Comparison of ENCODE assay signal across 1 cellular context in the genomic region with DNA sequence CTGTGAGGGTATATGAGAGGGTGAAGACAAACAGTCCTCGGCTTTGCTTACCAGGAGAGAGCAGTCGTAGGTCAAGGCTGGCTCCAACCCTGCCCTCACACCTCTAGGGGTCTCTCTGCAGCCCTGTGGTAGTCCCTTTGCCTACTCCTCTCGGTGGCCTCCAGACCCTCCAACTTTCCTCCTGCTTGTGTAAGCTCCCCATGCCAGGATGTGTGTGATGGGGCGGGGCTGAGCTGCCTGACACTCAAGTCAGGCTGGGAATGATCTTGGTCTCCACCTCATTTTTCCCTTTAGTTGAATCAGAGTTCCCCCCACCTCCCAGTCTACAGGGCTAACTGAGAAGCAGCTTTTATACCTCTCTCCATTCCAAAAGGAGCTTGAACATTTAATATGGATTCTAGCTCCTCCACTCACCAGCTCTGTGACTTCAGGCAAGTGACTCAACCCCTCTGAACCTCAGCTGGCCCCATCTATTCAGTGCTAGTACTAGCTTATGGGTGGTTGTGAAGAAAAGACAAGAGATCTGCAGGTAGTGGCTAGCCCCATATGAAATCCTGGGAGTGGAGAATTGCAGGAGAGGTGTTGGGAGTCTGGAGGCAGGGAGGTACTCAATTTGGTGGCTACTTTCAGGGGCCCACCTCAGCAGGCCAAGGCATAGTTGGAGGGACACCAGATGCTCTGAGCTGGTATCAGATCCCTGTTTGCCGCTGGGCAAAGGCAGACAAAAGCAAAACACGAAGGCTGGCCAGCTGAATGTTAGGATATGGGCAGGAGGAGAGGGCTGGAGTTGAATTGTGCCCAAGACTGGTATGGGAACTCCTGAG.
TF ChIP-seq lines count a peak whose summit lies in the region.

No MANE protein-coding gene starts in this region.

TF ChIP-seq in endothelial cell of umbilical vein, 7 proteins besides CTCF, POLR2A, EP300 and RAD21:
- no peak for TF ChIP-seq MYC (IDR thresholded peaks at IDR 0.05; ENCODE audit: low read depth, low read length)
- TF ChIP-seq, protein P1, sequence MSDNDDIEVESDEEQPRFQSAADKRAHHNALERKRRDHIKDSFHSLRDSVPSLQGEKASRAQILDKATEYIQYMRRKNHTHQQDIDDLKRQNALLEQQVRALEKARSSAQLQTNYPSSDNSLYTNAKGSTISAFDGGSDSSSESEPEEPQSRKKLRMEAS (IDR thresholded peaks at IDR 0.05; ENCODE audit: insufficient read depth, insufficient read length), result no peak
- TF ChIP-seq POLR2AphosphoS5 (IDR thresholded peaks at IDR 0.05; ENCODE audit: insufficient read depth, low read depth, low read length), result no peak
